ENCODE assay signal across 36 cellular contexts in genomic region chr3:48573973-48574585, GRCh38. TPM values are rescaled to one million over a fixed set of nuclear protein-coding genes. Genes with fewer than 3 reads are reported as not detected.
"Had no signal": no experiment of that assay in that cellular context is flagged by ENCODE, and none has a peak within 500 bp of the region (broad histone marks: within the 10 kb centered on the region; RNA-seq: fewer than 3 reads in every experiment).

No MANE protein-coding gene starts in this region.

- H3K27me3 ChIP-seq: esophagus muscularis mucosa, foreskin keratinocyte, gastroesophageal sphincter, heart left ventricle, hepatocyte, left lung, ovary, spleen, testis, tibial artery had no signal

- H3K79me2 ChIP-seq: hepatocyte had no signal

- H3K4me1 ChIP-seq: esophagus muscularis mucosa, foreskin keratinocyte, gastroesophageal sphincter, heart left ventricle, left lung, psoas muscle, spleen, testis, tibial artery had no signal

- H3K4me2 ChIP-seq: hepatocyte had no signal

- H3K4me3 ChIP-seq: coronary artery, esophagus muscularis mucosa, gastroesophageal sphincter, heart left ventricle, hepatocyte, left lung, ovary, psoas muscle, skin epidermis, spleen, testis, tibial artery had no signal

- H2AFZ ChIP-seq: hepatocyte had no signal

- ATAC-seq: foreskin keratinocyte; gastroesophageal sphincter; heart left ventricle; left cardiac atrium; left lung; naive thymus-derived CD4-positive, alpha-beta T cell; psoas muscle; right cardiac atrium; stimulated activated memory B cell treated with anti-CD40 and anti-IgM and Interleukin-4, amounts not matched to agents 10 μg/mL and 1 μg/mL and 100 μg/mL, for 72 hours; stimulated activated naive CD8-positive, alpha-beta T cell treated with anti-CD3 and anti-CD28 coated beads, Interleukin-15, Interleukin-2, amounts not matched to agents 100 U/mL and 50 U/mL, for 24 hours had no signal

- H3K36me3 ChIP-seq: gastroesophageal sphincter, left lung, ovary had no signal

- DNase-seq: dermis blood vessel endothelial cell; effector memory CD4-positive, alpha-beta T cell; foreskin keratinocyte; heart left ventricle; left cardiac atrium; left lung; mesendoderm; midbrain; naive thymus-derived CD4-positive, alpha-beta T cell; occipital lobe; ovary; posterior cingulate gyrus; psoas muscle; right cardiac atrium; spleen; stimulated activated CD4-positive, alpha-beta T cell treated with anti-CD3 and anti-CD28 coated beads, Interleukin-4, amount 100 ng/mL, for 4 hours; stimulated activated naive CD8-positive, alpha-beta T cell treated with anti-CD3 and anti-CD28 coated beads, Interleukin-15, Interleukin-2, amounts not matched to agents 100 U/mL and 50 U/mL, for 24 hours; substantia nigra; testis; tibial artery had no signal

- H3K9me3 ChIP-seq: esophagus muscularis mucosa, gastroesophageal sphincter, heart left ventricle, left lung, ovary, psoas muscle, spleen, testis, tibial artery had no signal

- H3K27ac ChIP-seq: coronary artery, esophagus muscularis mucosa, foreskin keratinocyte, gastroesophageal sphincter, heart left ventricle, hepatocyte, left lung, ovary, psoas muscle, spleen, testis, tibial artery had no signal

- FAIRE-seq: endothelial cell of umbilical vein, islet of Langerhans had no signal

RNA-seq across cellular contexts. Expression of gene UCN2, which starts 10.5 kb away (rescaled TPM):
- total RNA-seq: dermis blood vessel endothelial cell, endothelial cell of umbilical vein, esophagus muscularis mucosa, left cardiac atrium, lung microvascular endothelial cell, mucosa of gallbladder, occipital lobe, right cardiac atrium had no signal
- polyA plus RNA-seq: naive thymus-derived CD4-positive, alpha-beta T cell had no signal

RNA-seq across cellular contexts. Expression of gene COL7A1, which starts 21.1 kb away (rescaled TPM):
- polyA plus RNA-seq: naive thymus-derived CD4-positive, alpha-beta T cell had no signal

RNA-seq across cellular contexts. Expression of gene TMEM89, which starts 47.5 kb away (rescaled TPM):
- total RNA-seq: dermis blood vessel endothelial cell; endothelial cell of umbilical vein; epithelial cell of proximal tubule; esophagus muscularis mucosa; fibroblast of lung; gastroesophageal sphincter; heart left ventricle; hepatocyte; kidney epithelial cell; left cardiac atrium; left lung; lower leg skin; lung microvascular endothelial cell; mucosa of gallbladder; naive thymus-derived CD4-positive, alpha-beta T cell; occipital lobe; ovary; psoas muscle; renal cortical epithelial cell; right cardiac atrium; spleen; urinary bladder had no signal
- polyA plus RNA-seq: endothelial cell of umbilical vein; fibroblast of lung; heart left ventricle; hepatocyte; naive thymus-derived CD4-positive, alpha-beta T cell; ovary; psoas muscle; right cardiac atrium; urinary bladder had no signal
